ENCODE assay signal across 4 cellular contexts in genomic region chr2:19305400-19306055, GRCh38. TPM values are rescaled to one million over a fixed set of nuclear protein-coding genes. Genes with fewer than 3 reads are reported as not detected.
"Had no signal": no experiment of that assay in that cellular context is flagged by ENCODE, and none has a peak within 500 bp of the region (broad histone marks: within the 10 kb centered on the region; RNA-seq: fewer than 3 reads in every experiment).

No MANE protein-coding gene starts in this region.

RNA-seq across cellular contexts. Expression of gene OSR1, which starts 52.9 kb away (rescaled TPM):
- total RNA-seq: activated CD8-positive, alpha-beta T cell treated with anti-CD3 and anti-CD28 coated beads, Interleukin-2, amount 10 ng/mL, durations not matched to agents 7 days and 5 days; activated naive CD8-positive, alpha-beta T cell treated with anti-CD3 and anti-CD28 coated beads, Interleukin-2, amount 10 ng/mL, durations not matched to agents 7 days and 5 days; naive thymus-derived CD8-positive, alpha-beta T cell; pulmonary artery endothelial cell had no signal
- polyA plus RNA-seq: naive thymus-derived CD8-positive, alpha-beta T cell had no signal
